ENCODE assay signal across 9 cellular contexts in genomic region chr9:99259231-99259918, GRCh38. TPM values are rescaled to one million over a fixed set of nuclear protein-coding genes. Genes with fewer than 3 reads are reported as not detected.
DNase-seq lines count a peak whose midpoint lies in the region; ATAC-seq and TF ChIP-seq lines count a peak whose summit lies in the region.
"Had no signal": no experiment of that assay in that cellular context is flagged by ENCODE, and none has a peak within 500 bp of the region (broad histone marks: within the 10 kb centered on the region; RNA-seq: fewer than 3 reads in every experiment).

No MANE protein-coding gene starts in this region.

- CTCF ChIA-PET in activated CD4-positive, alpha-beta memory T cell treated with anti-CD3 and anti-CD28 coated beads, Interleukin-2, amount 10 ng/mL, durations not matched to agents 7 days and 5 days (lab: Charles Lee) = interaction anchor here (0.5 to 1.7 kb wide), 3 partner anchors 28 to 63 kb away, joined by 4 to 6 read pairs (median 5); partner anchors contain the start of genes ALG2 and SEC61B

- H3K9me3 ChIP-seq in esophagus (ENCODE audit: control insufficient read depth in 2 of 2, insufficient read depth in 1 of 2, low read depth in 1 of 2, low read length in 1 of 2) (no peaks in the 10 kb centered on the region), mononuclear cell (ENCODE audit: low read depth, low read length) (no peaks in the 10 kb centered on the region), thoracic aorta (no peaks in the 10 kb centered on the region)

- no peaks in the 10 kb centered on the region for H3K9me3 Mint-ChIP-seq in activated CD4-positive, alpha-beta memory T cell treated with anti-CD3 and anti-CD28 coated beads, Interleukin-2, amount 10 ng/mL, durations not matched to agents 7 days and 5 days

- peaks cover 15% of the 10 kb centered on the region for H3K4me1 Mint-ChIP-seq in activated CD4-positive, alpha-beta memory T cell treated with anti-CD3 and anti-CD28 coated beads, Interleukin-2, amount 10 ng/mL, durations not matched to agents 7 days and 5 days

- H3K27me3 ChIP-seq in esophagus (ENCODE audit: control insufficient read depth in 1 of 2, insufficient read depth in 2 of 2, low read length in 2 of 2) (no peaks in the 10 kb centered on the region), mononuclear cell (ENCODE audit: insufficient read depth, low read length) (no peaks in the 10 kb centered on the region), thoracic aorta (replicated peaks; ENCODE audit: insufficient read depth) (no peaks in the 10 kb centered on the region)

- peak overlapping the region; percentile 75 for H3K27ac Mint-ChIP-seq in activated CD4-positive, alpha-beta memory T cell treated with anti-CD3 and anti-CD28 coated beads, Interleukin-2, amount 10 ng/mL, durations not matched to agents 7 days and 5 days

- WGBS in esophagus, 2 donors = 16 to 18% methylated on average over 27 of the region's 27 CpGs

- peak overlapping the region; percentile 17 to 39 for H3K4me3 ChIP-seq in esophagus (ENCODE audit: low read depth in 1 of 2, low read length in 2 of 2)
- peak overlapping the region; percentile 7 for H3K4me3 ChIP-seq in mononuclear cell (ENCODE audit: low read length)
- peak overlapping the region; percentile 69 for H3K4me3 ChIP-seq in thoracic aorta

- no peaks in the 10 kb centered on the region for H3K36me3 Mint-ChIP-seq in activated CD4-positive, alpha-beta memory T cell treated with anti-CD3 and anti-CD28 coated beads, Interleukin-2, amount 10 ng/mL, durations not matched to agents 7 days and 5 days (ENCODE audit: low read depth)

- peak; percentile 41 for DNase-seq in DMS53 treated with DMSO at 0.1 percent for 48 hours (lab: John Stamatoyannopoulos, UW; ENCODE audit: unreplicated experiment)
- peak; percentile 67 for DNase-seq in activated CD4-positive, alpha-beta memory T cell treated with anti-CD3 and anti-CD28 coated beads, Interleukin-2, amount 10 ng/mL, durations not matched to agents 7 days and 5 days
- DNase-seq in thoracic aorta (ENCODE audit: low spot score) = peak; percentile 11
- no peak for DNase-seq in OCI-M2 (lab: John Stamatoyannopoulos, UW; ENCODE audit: unreplicated experiment)

- H3K4me3 Mint-ChIP-seq in activated CD4-positive, alpha-beta memory T cell treated with anti-CD3 and anti-CD28 coated beads, Interleukin-2, amount 10 ng/mL, durations not matched to agents 7 days and 5 days = no peak overlapping the region

- TF ChIP-seq CTCF in thoracic aorta (IDR thresholded peaks at IDR 0.05) = no peak

- ATAC-seq in HG03280 (IDR thresholded peaks at IDR 0.05; ENCODE audit: unreplicated experiment) (peak; percentile 69), thoracic aorta (ENCODE audit: insufficient number of reproducible peaks, low FRiP score, low read depth) (peak; percentile 37), GM18858 (IDR thresholded peaks at IDR 0.05; ENCODE audit: unreplicated experiment) (no peak)
- ATAC-seq: HCT116 had no signal

- H3K4me1 ChIP-seq in esophagus (ENCODE audit: control insufficient read depth in 2 of 2, insufficient read depth in 2 of 2, low read length in 1 of 2) = peaks cover 2 to 6% of the 10 kb centered on the region in 2 donors
- peaks cover 6% of the 10 kb centered on the region for H3K4me1 ChIP-seq in mononuclear cell (ENCODE audit: insufficient read depth, low read length)
- peaks cover 0 to 4% of the 10 kb centered on the region in 2 donors for H3K4me1 ChIP-seq in thoracic aorta (ENCODE audit: control insufficient read depth in 1 of 2, low read depth in 2 of 2)

- POLR2A ChIA-PET in activated CD4-positive, alpha-beta memory T cell treated with anti-CD3 and anti-CD28 coated beads, Interleukin-2, amount 10 ng/mL, durations not matched to agents 7 days and 5 days (lab: Charles Lee) = interaction anchor here (0.9 to 2.3 kb wide), 3 partner anchors 38 to 565 kb away, joined by 3 to 11 read pairs (median 3); partner anchors contain the start of genes ALG2 and SEC61B

- H3K36me3 ChIP-seq in esophagus (ENCODE audit: control insufficient read depth in 2 of 2, insufficient read depth in 2 of 2, low read length in 1 of 2) = no peaks in the 10 kb centered on the region
- no peaks in the 10 kb centered on the region for H3K36me3 ChIP-seq in thoracic aorta

- no peaks in the 10 kb centered on the region for H3K27me3 Mint-ChIP-seq in activated CD4-positive, alpha-beta memory T cell treated with anti-CD3 and anti-CD28 coated beads, Interleukin-2, amount 10 ng/mL, durations not matched to agents 7 days and 5 days

- peak overlapping the region in 1 of 2 donors; percentile 73 for H3K27ac ChIP-seq in esophagus (ENCODE audit: low read depth in 2 of 2, low read length in 1 of 2)
- peak overlapping the region; percentile 12 to 61 for H3K27ac ChIP-seq in thoracic aorta

RNA-seq across cellular contexts. Expression of gene SEC61B, which starts 37.3 kb away (rescaled TPM):
- 100 to 1,000 TPM; 148 to 165 TPM for total RNA-seq in activated CD4-positive, alpha-beta memory T cell treated with anti-CD3 and anti-CD28 coated beads, Interleukin-2, amount 10 ng/mL, durations not matched to agents 7 days and 5 days
- polyA plus RNA-seq in esophagus = 100 to 1,000 TPM; 141 to 181 TPM
- 48.6 TPM for total RNA-seq in mononuclear cell
- total RNA-seq in thoracic aorta = 10 to 100 TPM; 64.6 to 74.4 TPM

RNA-seq across cellular contexts. Expression of gene ALG2, which starts 37.6 kb away (rescaled TPM):
- 10 to 100 TPM; 30.0 to 31.9 TPM for total RNA-seq in activated CD4-positive, alpha-beta memory T cell treated with anti-CD3 and anti-CD28 coated beads, Interleukin-2, amount 10 ng/mL, durations not matched to agents 7 days and 5 days
- 10 to 100 TPM; 11.8 to 15.6 TPM for polyA plus RNA-seq in esophagus
- total RNA-seq in mononuclear cell = 24.5 TPM
- total RNA-seq in thoracic aorta = 10 to 100 TPM; 19.8 to 49.2 TPM

Comparison
In these comparisons a context has a peak if more than half of its experiments do, and no peak if none do; other contexts are left out.
1. H3K4me3 ChIP-seq: peak in every context shown above with its lines; median percentile 69 in thoracic aorta; 28 in esophagus; 7 in mononuclear cell.